In genomic region chr1:184649500-184649899, GRCh38 we compare ENCODE assay signal across 9 cellular contexts.
A peak's percentile ranks its signal among the peaks of the same experiment; 100 is the strongest.
DNase-seq lines count a peak whose midpoint lies in the region; ATAC-seq and TF ChIP-seq lines count a peak whose summit lies in the region.
"Had no signal": no experiment of that assay in that cellular context is flagged by ENCODE, and none has a peak within 500 bp of the region (broad histone marks: within the 10 kb centered on the region; RNA-seq: fewer than 3 reads in every experiment).

No MANE protein-coding gene starts in this region.

- DNase-seq in AG08396 (ENCODE audit: low spot score) = peak; percentile 60
- DNase-seq in dorsolateral prefrontal cortex = no peak
- DNase-seq in foreskin keratinocyte = no peak
- no peak for DNase-seq in activated T-cell treated with anti-CD3 and anti-CD28 coated beads for 4 hours
- DNase-seq in substantia nigra (lab: John Stamatoyannopoulos, UW) = no peak
- DNase-seq in activated CD8-positive, alpha-beta T cell treated with anti-CD3 and anti-CD28 coated beads, Interleukin-2, amount 10 ng/mL, durations not matched to agents 7 days and 5 days = no peak
- DNase-seq: naive thymus-derived CD4-positive, alpha-beta T cell had no signal

- CTCF ChIA-PET in activated CD8-positive, alpha-beta T cell treated with anti-CD3 and anti-CD28 coated beads, Interleukin-2, amount 10 ng/mL, durations not matched to agents 7 days and 5 days (lab: Charles Lee) = interaction anchor here (1.1 kb wide), 1 partner anchor 15 kb away, joined by 3 read pairs; no protein-coding TSS in a partner anchor

- TF ChIP-seq CTCF in dorsolateral prefrontal cortex (IDR thresholded peaks at IDR 0.05 in 54 of 56, conservative IDR thresholded peaks at IDR 0.05 in 2 of 56; ENCODE audit: low read depth in 1 of 56, partially characterized antibody in 56 of 56) (no peak), foreskin keratinocyte (conservative IDR thresholded peaks at IDR 0.05) (no peak)

- H3K4me1 Mint-ChIP-seq in activated CD8-positive, alpha-beta T cell treated with anti-CD3 and anti-CD28 coated beads, Interleukin-2, amount 10 ng/mL, durations not matched to agents 7 days and 5 days (ENCODE audit: low read depth) = no peaks in the 10 kb centered on the region

- H3K27me3 ChIP-seq in dorsolateral prefrontal cortex = no peaks in the 10 kb centered on the region
- peaks cover 10% of the 10 kb centered on the region for H3K27me3 ChIP-seq in foreskin keratinocyte

- peak overlapping the region in 42 of 59 donors; percentile 3 to 78 (median 52) for H3K27ac ChIP-seq in dorsolateral prefrontal cortex
- no peak overlapping the region for H3K27ac ChIP-seq in foreskin keratinocyte
- no peak overlapping the region for H3K27ac ChIP-seq in substantia nigra (ENCODE audit: low read depth, low read length, poor library complexity, severe bottlenecking)

- no peak overlapping the region for H3K4me3 Mint-ChIP-seq in activated CD8-positive, alpha-beta T cell treated with anti-CD3 and anti-CD28 coated beads, Interleukin-2, amount 10 ng/mL, durations not matched to agents 7 days and 5 days
- H3K4me3 Mint-ChIP-seq: naive thymus-derived CD4-positive, alpha-beta T cell had no signal

- intact Hi-C loops in dorsolateral prefrontal cortex (cut with DNase I) = no loop called here

- ATAC-seq in GM19328 (IDR thresholded peaks at IDR 0.05; ENCODE audit: unreplicated experiment) (peak; percentile 89), HG03103 (IDR thresholded peaks at IDR 0.05; ENCODE audit: low read depth, unreplicated experiment) (peak; percentile 93), foreskin keratinocyte (no peak)
- ATAC-seq in activated CD8-positive, alpha-beta T cell treated with anti-CD3 and anti-CD28 coated beads, Interleukin-2, amount 10 ng/mL, durations not matched to agents 7 days and 5 days = no peak
- ATAC-seq: naive thymus-derived CD4-positive, alpha-beta T cell had no signal

- H3K9me3 Mint-ChIP-seq in activated CD8-positive, alpha-beta T cell treated with anti-CD3 and anti-CD28 coated beads, Interleukin-2, amount 10 ng/mL, durations not matched to agents 7 days and 5 days (ENCODE audit: insufficient read depth) = peaks cover 7% of the 10 kb centered on the region

- H3K4me1 ChIP-seq in foreskin keratinocyte = no peaks in the 10 kb centered on the region

- H3K4me3 ChIP-seq in dorsolateral prefrontal cortex = peak overlapping the region in 3 of 59 donors; percentile 10 to 20 (median 14)

- no peak overlapping the region for H3K27ac Mint-ChIP-seq in activated CD8-positive, alpha-beta T cell treated with anti-CD3 and anti-CD28 coated beads, Interleukin-2, amount 10 ng/mL, durations not matched to agents 7 days and 5 days
- H3K27ac Mint-ChIP-seq: naive thymus-derived CD4-positive, alpha-beta T cell had no signal

- H3K27me3 Mint-ChIP-seq in activated CD8-positive, alpha-beta T cell treated with anti-CD3 and anti-CD28 coated beads, Interleukin-2, amount 10 ng/mL, durations not matched to agents 7 days and 5 days (ENCODE audit: low read depth) = peaks cover 7% of the 10 kb centered on the region

- POLR2A ChIA-PET in activated CD8-positive, alpha-beta T cell treated with anti-CD3 and anti-CD28 coated beads, Interleukin-2, amount 10 ng/mL, durations not matched to agents 7 days and 5 days (lab: Charles Lee) = no interaction called here

- no peaks in the 10 kb centered on the region for H3K36me3 Mint-ChIP-seq in activated CD8-positive, alpha-beta T cell treated with anti-CD3 and anti-CD28 coated beads, Interleukin-2, amount 10 ng/mL, durations not matched to agents 7 days and 5 days (ENCODE audit: low read depth)

Comparison
In these comparisons a context has a peak if more than half of its experiments do, and no peak if none do; other contexts are left out.
1. ATAC-seq: peak in GM19328 (single experiment) and HG03103 (single experiment); none in foreskin keratinocyte (single experiment) and activated CD8-positive, alpha-beta T cell treated with anti-CD3 and anti-CD28 coated beads, Interleukin-2, amount 10 ng/mL, durations not matched to agents 7 days and 5 days (single experiment).
2. H3K27ac ChIP-seq: peak in dorsolateral prefrontal cortex (42 of 59); none in foreskin keratinocyte (single experiment) and substantia nigra (single experiment).